38 cellular contexts compared by ENCODE assay signal in the genomic region with DNA sequence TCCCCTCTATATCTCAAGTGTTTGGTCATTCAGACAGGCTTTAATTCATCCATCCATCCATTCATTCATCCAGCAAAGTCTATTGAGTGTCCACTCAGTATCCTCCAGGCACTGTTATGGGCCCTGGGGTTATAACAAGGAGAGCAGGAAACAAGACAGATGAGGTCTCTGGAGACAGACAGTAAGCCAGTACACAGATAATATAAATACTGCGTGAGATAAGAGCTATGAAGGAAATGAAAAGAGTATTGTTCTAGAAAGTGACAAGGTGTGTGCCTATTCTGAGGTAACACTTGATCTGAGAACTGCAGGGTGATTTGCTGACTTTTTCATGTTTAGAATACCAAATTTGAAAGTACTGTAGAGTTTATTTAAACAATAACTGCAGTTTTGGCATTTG.
"Had no signal": no experiment of that assay in that cellular context is flagged by ENCODE, and none has a peak within 500 bp of the region (broad histone marks: within the 10 kb centered on the region; RNA-seq: fewer than 3 reads in every experiment).

No MANE protein-coding gene starts in this region.

- H3K36me3 Mint-ChIP-seq: activated CD8-positive, alpha-beta memory T cell treated with anti-CD3 and anti-CD28 coated beads, Interleukin-2, amount 10 ng/mL, durations not matched to agents 7 days and 5 days; activated naive CD4-positive, alpha-beta T cell treated with anti-CD3 and anti-CD28 coated beads, Interleukin-2, amount 50 U/mL, for 72 hours; activated naive CD8-positive, alpha-beta T cell treated with anti-CD3 and anti-CD28 coated beads for 36 hours had no signal

- ATAC-seq: activated CD4-positive, alpha-beta T cell treated with anti-CD3 and anti-CD28 coated beads for 36 hours; activated CD4-positive, CD25-positive, alpha-beta regulatory T cell treated with anti-CD3 and anti-CD28 coated beads, Interleukin-2, amount 50 U/mL, for 24 hours; activated CD8-positive, alpha-beta memory T cell treated with anti-CD3 and anti-CD28 coated beads, Interleukin-2, amount 10 ng/mL, durations not matched to agents 7 days and 5 days; activated CD8-positive, alpha-beta T cell treated with anti-CD3 and anti-CD28 coated beads, Interleukin-2, amount 10 ng/mL, durations not matched to agents 7 days and 5 days; activated naive CD4-positive, alpha-beta T cell treated with anti-CD3 and anti-CD28 coated beads, Interleukin-2, amount 50 U/mL, for 72 hours; WTC11 had no signal

- H3K36me3 ChIP-seq: adrenal gland, cardiac muscle cell, WERI-Rb-1 had no signal

- H3K27ac Mint-ChIP-seq: activated CD4-positive, alpha-beta memory T cell treated with anti-CD3 and anti-CD28 coated beads, Interleukin-2, amount 10 ng/mL, durations not matched to agents 7 days and 5 days; activated CD4-positive, alpha-beta T cell treated with anti-CD3 and anti-CD28 coated beads for 36 hours; activated CD4-positive, alpha-beta T cell treated with anti-CD3 and anti-CD28 coated beads, Interleukin-2, amount 10 ng/mL, durations not matched to agents 7 days and 5 days; activated CD8-positive, alpha-beta memory T cell treated with anti-CD3 and anti-CD28 coated beads, Interleukin-2, amount 10 ng/mL, durations not matched to agents 7 days and 5 days; activated CD8-positive, alpha-beta T cell treated with anti-CD3 and anti-CD28 coated beads, Interleukin-2, amount 10 ng/mL, durations not matched to agents 7 days and 5 days; activated naive CD4-positive, alpha-beta T cell treated with anti-CD3 and anti-CD28 coated beads for 36 hours; activated naive CD4-positive, alpha-beta T cell treated with anti-CD3 and anti-CD28 coated beads, Interleukin-2, amount 50 U/mL, for 72 hours; activated naive CD8-positive, alpha-beta T cell treated with anti-CD3 and anti-CD28 coated beads for 36 hours; activated T-cell treated with anti-CD3 and anti-CD28 coated beads, Interleukin-2, amount 50 U/mL, for 24 hours; activated T-helper 2 cell treated with anti-CD3 and anti-CD28 coated beads, Interferon-gamma antibody, Interleukin-2, Interleukin-4, amounts not matched to agents 10 μg/mL and 5 μg/mL and 100 μg/mL, durations not matched to agents 14 hours and 24 hours and 36 hours; brain; T-helper 1 cell treated with Interleukin-12 subunit alpha and Interleukin-12 subunit beta and Interleukin-4 antibody, amounts not matched to agents 30 μg/mL and 1 μg/mL, for 36 hours; T-helper 2 cell treated with Interferon-gamma antibody and Interleukin-4, amounts not matched to agents 5 μg/mL and 100 μg/mL, for 36 hours; WTC11 had no signal

- H3K4me3 ChIP-seq: adrenal gland, cardiac muscle cell had no signal

- H3K4me3 Mint-ChIP-seq: activated CD4-positive, alpha-beta memory T cell treated with anti-CD3 and anti-CD28 coated beads, Interleukin-2, amount 10 ng/mL, durations not matched to agents 7 days and 5 days; activated CD4-positive, alpha-beta T cell treated with anti-CD3 and anti-CD28 coated beads for 36 hours; activated CD4-positive, alpha-beta T cell treated with anti-CD3 and anti-CD28 coated beads, Interleukin-2, amount 10 ng/mL, durations not matched to agents 7 days and 5 days; activated CD8-positive, alpha-beta memory T cell treated with anti-CD3 and anti-CD28 coated beads, Interleukin-2, amount 10 ng/mL, durations not matched to agents 7 days and 5 days; activated CD8-positive, alpha-beta T cell treated with anti-CD3 and anti-CD28 coated beads, Interleukin-2, amount 10 ng/mL, durations not matched to agents 7 days and 5 days; activated naive CD4-positive, alpha-beta T cell treated with anti-CD3 and anti-CD28 coated beads for 36 hours; activated naive CD8-positive, alpha-beta T cell treated with anti-CD3 and anti-CD28 coated beads for 36 hours; activated T-cell treated with anti-CD3 and anti-CD28 coated beads, Interleukin-2, amount 50 U/mL, for 24 hours; brain; central memory CD8-positive, alpha-beta T cell; T-helper 1 cell treated with Interleukin-12 subunit alpha and Interleukin-12 subunit beta and Interleukin-4 antibody, amounts not matched to agents 30 μg/mL and 1 μg/mL, for 36 hours; T-helper 2 cell treated with Interferon-gamma antibody and Interleukin-4, amounts not matched to agents 5 μg/mL and 100 μg/mL, for 36 hours; WTC11 had no signal

- DNase-seq: activated CD4-positive, alpha-beta memory T cell treated with anti-CD3 and anti-CD28 coated beads, Interleukin-2, amount 10 ng/mL, durations not matched to agents 7 days and 5 days; activated CD4-positive, alpha-beta T cell treated with anti-CD3 and anti-CD28 coated beads for 1 hour; activated CD4-positive, alpha-beta T cell treated with anti-CD3 and anti-CD28 coated beads for 36 hours; activated CD4-positive, alpha-beta T cell treated with anti-CD3 and anti-CD28 coated beads for 48 hours; activated CD4-positive, alpha-beta T cell treated with anti-CD3 and anti-CD28 coated beads, Interleukin-2, amount 10 ng/mL, durations not matched to agents 7 days and 5 days; activated CD4-positive, alpha-beta T cell treated with anti-CD3 and anti-CD28 coated beads, Interleukin-2, amount 50 U/mL, for 48 hours; activated CD4-positive, CD25-positive, alpha-beta regulatory T cell; activated CD8-positive, alpha-beta memory T cell treated with anti-CD3 and anti-CD28 coated beads for 24 hours; activated CD8-positive, alpha-beta memory T cell treated with anti-CD3 and anti-CD28 coated beads, Interleukin-2, amount 10 ng/mL, durations not matched to agents 7 days and 5 days; activated CD8-positive, alpha-beta memory T cell treated with anti-CD3 and anti-CD28 coated beads, Interleukin-2, amount 50 U/mL, for 48 hours; activated CD8-positive, alpha-beta T cell treated with anti-CD3 and anti-CD28 coated beads, Interleukin-2, amount 10 ng/mL, durations not matched to agents 7 days and 5 days; activated effector memory CD4-positive, alpha-beta T cell treated with Interleukin-2 at 50 U/mL for 16 hours; activated gamma-delta T cell treated with Interleukin-2 at 50 U/mL for 16 hours; activated naive CD4-positive, alpha-beta T cell; activated naive CD4-positive, alpha-beta T cell treated with anti-CD3 and anti-CD28 coated beads for 36 hours; activated naive CD4-positive, alpha-beta T cell treated with anti-CD3 and anti-CD28 coated beads, Interleukin-2, amount 50 U/mL, for 16 hours; activated naive CD8-positive, alpha-beta T cell treated with anti-CD3 and anti-CD28 coated beads for 36 hours; activated T-cell treated with anti-CD3 and anti-CD28 coated beads, Interleukin-2, amount 50 U/mL, for 24 hours; activated T-cell treated with anti-CD3 and anti-CD28 coated beads, Interleukin-2, amount 50 U/mL, for 48 hours; adrenal gland; amniotic stem cell; aorta; caudate nucleus; cerebellar nuclear complex; T-helper 1 cell; T-helper 2 cell; T-helper 9 cell; WERI-Rb-1 had no signal

- H3K27ac ChIP-seq: adrenal gland, cardiac muscle cell, WERI-Rb-1 had no signal

- FAIRE-seq: bronchial epithelial cell had no signal

- H3K27me3 ChIP-seq: cardiac muscle cell had no signal

- H3K9me3 Mint-ChIP-seq: activated CD4-positive, alpha-beta memory T cell treated with anti-CD3 and anti-CD28 coated beads, Interleukin-2, amount 10 ng/mL, durations not matched to agents 7 days and 5 days; activated CD4-positive, alpha-beta T cell treated with anti-CD3 and anti-CD28 coated beads, Interleukin-2, amount 10 ng/mL, durations not matched to agents 7 days and 5 days; activated naive CD4-positive, alpha-beta T cell treated with anti-CD3 and anti-CD28 coated beads for 36 hours; activated naive CD4-positive, alpha-beta T cell treated with anti-CD3 and anti-CD28 coated beads, Interleukin-2, amount 50 U/mL, for 72 hours; activated naive CD8-positive, alpha-beta T cell treated with anti-CD3 and anti-CD28 coated beads for 36 hours; activated T-cell treated with anti-CD3 and anti-CD28 coated beads, Interleukin-2, amount 50 U/mL, for 24 hours; activated T-helper 2 cell treated with anti-CD3 and anti-CD28 coated beads, Interferon-gamma antibody, Interleukin-2, Interleukin-4, amounts not matched to agents 10 μg/mL and 5 μg/mL and 100 μg/mL, durations not matched to agents 14 hours and 24 hours and 36 hours; central memory CD8-positive, alpha-beta T cell; T-helper 1 cell treated with Interleukin-12 subunit alpha and Interleukin-12 subunit beta and Interleukin-4 antibody, amounts not matched to agents 30 μg/mL and 1 μg/mL, for 36 hours; T-helper 2 cell treated with Interferon-gamma antibody and Interleukin-4, amounts not matched to agents 5 μg/mL and 100 μg/mL, for 36 hours had no signal

- H3K4me1 ChIP-seq: adrenal gland had no signal

- H3K9me3 ChIP-seq: adrenal gland had no signal

- H3K4me1 Mint-ChIP-seq: activated CD4-positive, alpha-beta memory T cell treated with anti-CD3 and anti-CD28 coated beads, Interleukin-2, amount 10 ng/mL, durations not matched to agents 7 days and 5 days; activated CD4-positive, alpha-beta T cell treated with anti-CD3 and anti-CD28 coated beads for 36 hours; activated CD4-positive, alpha-beta T cell treated with anti-CD3 and anti-CD28 coated beads, Interleukin-2, amount 10 ng/mL, durations not matched to agents 7 days and 5 days; activated CD8-positive, alpha-beta memory T cell treated with anti-CD3 and anti-CD28 coated beads, Interleukin-2, amount 10 ng/mL, durations not matched to agents 7 days and 5 days; activated naive CD8-positive, alpha-beta T cell treated with anti-CD3 and anti-CD28 coated beads for 36 hours; brain; central memory CD8-positive, alpha-beta T cell had no signal
